Comparison of ENCODE assay signal across 8 cellular contexts in genomic region chr5:157390179-157390923, GRCh38.
A peak's percentile ranks its signal among the peaks of the same experiment; 100 is the strongest.
DNase-seq lines count a peak whose midpoint lies in the region; ATAC-seq and TF ChIP-seq lines count a peak whose summit lies in the region.

No MANE protein-coding gene starts in this region.

- no peak overlapping the region for H3K4me3 ChIP-seq in skeletal muscle cell (ENCODE audit: low read depth, low read length)
- no peak overlapping the region for H3K4me3 ChIP-seq in WERI-Rb-1 (ENCODE audit: low read depth, low read length)

- no peaks in the 10 kb centered on the region for H3K9me3 ChIP-seq in WERI-Rb-1 (ENCODE audit: severe bottlenecking)

- DNase-seq in H4 (ENCODE audit: low spot score) (peak; percentile 93), dedifferentiated amniotic fluid mesenchymal stem cell (ENCODE audit: extremely low spot score) (peak; percentile 34), skeletal muscle cell (ENCODE audit: low read depth) (peak; percentile 66), NCI-H510A treated with DMSO at 0.1 percent for 48 hours (lab: John Stamatoyannopoulos, UW) (no peak), WERI-Rb-1 (no peak)
- peak; percentile 34 for DNase-seq in activated CD4-positive, CD25-positive, alpha-beta regulatory T cell treated with anti-CD3 and anti-CD28 coated beads, Interleukin-2, amount 50 U/mL, for 16 hours (ENCODE audit: low read depth, low spot score)

- no peak for ATAC-seq in GM21737 (IDR thresholded peaks at IDR 0.05; ENCODE audit: unreplicated experiment)
- no peak for ATAC-seq in GM21367 (IDR thresholded peaks at IDR 0.05; ENCODE audit: unreplicated experiment)

- H3K36me3 ChIP-seq in WERI-Rb-1: peaks cover 31% of the 10 kb centered on the region

- H3K27me3 ChIP-seq in WERI-Rb-1 (ENCODE audit: insufficient read depth, low read depth, severe bottlenecking): no peaks in the 10 kb centered on the region

- no peak overlapping the region for H3K27ac ChIP-seq in WERI-Rb-1

- TF ChIP-seq CTCF in WERI-Rb-1 (IDR thresholded peaks at IDR 0.05; ENCODE audit: low read depth, low read length): no peak

Comparison
In these comparisons a context has a peak if more than half of its experiments do, and no peak if none do; other contexts are left out.
1. DNase-seq: peak in H4 (single experiment), activated CD4-positive, CD25-positive, alpha-beta regulatory T cell treated with anti-CD3 and anti-CD28 coated beads, Interleukin-2, amount 50 U/mL, for 16 hours (single experiment), dedifferentiated amniotic fluid mesenchymal stem cell (single experiment) and skeletal muscle cell (single experiment); none in NCI-H510A treated with DMSO at 0.1 percent for 48 hours (single experiment) and WERI-Rb-1 (single experiment).